In genomic region chr13:21054313-21054712, GRCh38 we compare ENCODE assay signal across 26 cellular contexts. TPM values are rescaled to one million over a fixed set of nuclear protein-coding genes. Genes with fewer than 3 reads are reported as not detected.
DNase-seq lines count a peak whose midpoint lies in the region; ATAC-seq, FAIRE-seq and TF ChIP-seq lines count a peak whose summit lies in the region.
"Had no signal": no experiment of that assay in that cellular context is flagged by ENCODE, and none has a peak within 500 bp of the region (broad histone marks: within the 10 kb centered on the region; RNA-seq: fewer than 3 reads in every experiment).

No MANE protein-coding gene starts in this region.

- in situ Hi-C loops in GM23248 (cut with MboI) = no loop called here

- dilution Hi-C loops in endothelial cell of umbilical vein (cut with MboI; ENCODE audit: extremely low pct_ligation_motif_present, low sequenced_read_pairs) = no loop called here

- no peaks in the 10 kb centered on the region for H3K9me2 ChIP-seq in GM23248 (ENCODE audit: insufficient read depth)

- 78 to 80% methylated on average over 8 of the region's 8 CpGs for WGBS in GM23248 (ENCODE audit: low coverage in 1 of 2, low lambda C conversion rate in 2 of 2, missing lambda C conversion rate in 2 of 2), 2 experiments
- 53 to 55% methylated on average over 8 of the region's 8 CpGs for WGBS in tibial nerve, 2 donors

- H3K27ac ChIP-seq in GM23248 (peak overlapping the region; percentile 79), endothelial cell of umbilical vein (ENCODE audit: insufficient read depth, low read depth, low read length) (peak overlapping the region; percentile 12), muscle layer of colon (ENCODE audit: low read depth, low read length) (no peak overlapping the region), tibial nerve (peak overlapping the region in 3 of 4 donors; percentile 2 to 99 (median 26))
- H3K27ac ChIP-seq: coronary artery, SJSA1 had no signal

- CTCF ChIA-PET in endothelial cell of umbilical vein (lab: Charles Lee) = interaction anchor here (1.0 to 3.5 kb wide), 3 partner anchors 13 to 111 kb away, joined by 3 to 17 read pairs (median 3); no protein-coding TSS in a partner anchor

- H3K9me3 ChIP-seq in GM23248 (ENCODE audit: low read depth) (no peaks in the 10 kb centered on the region), endothelial cell of umbilical vein (replicated peaks; ENCODE audit: control insufficient read depth, insufficient read depth, low read length) (no peaks in the 10 kb centered on the region), muscle layer of colon (ENCODE audit: low read length) (no peaks in the 10 kb centered on the region), tibial nerve (no peaks in the 10 kb centered on the region)
- H3K9me3 ChIP-seq: adrenal gland, SJSA1 had no signal

- POLR2A ChIA-PET in endothelial cell of umbilical vein (lab: Charles Lee) = no interaction called here

- H3K36me3 ChIP-seq in GM23248 (ENCODE audit: low read depth) (peaks cover 12% of the 10 kb centered on the region; the same call in 1 of the 2 replicates), endothelial cell of umbilical vein (ENCODE audit: control insufficient read depth in 2 of 2, extremely low read depth in 1 of 2, insufficient read depth in 2 of 2, low read length in 2 of 2) (peaks cover 0 to 6% of the 10 kb centered on the region in 2 experiments), muscle layer of colon (ENCODE audit: insufficient read depth, low read length) (peaks cover 4% of the 10 kb centered on the region), tibial nerve (no peaks in the 10 kb centered on the region)
- H3K36me3 ChIP-seq: adrenal gland had no signal

- TF ChIP-seq CTCF in endothelial cell of umbilical vein (IDR thresholded peaks at IDR 0.05; ENCODE audit: extremely low read depth in 1 of 2, insufficient read depth in 1 of 2, low read depth in 1 of 2, low read length in 2 of 2) = no peak
- TF ChIP-seq CTCF in tibial nerve (IDR thresholded peaks at IDR 0.05) = no peak

- no peak for FAIRE-seq in endothelial cell of umbilical vein (lab: Jason Lieb, UNC)
- FAIRE-seq: bronchial epithelial cell had no signal

- TF ChIP-seq POLR2A in endothelial cell of umbilical vein (IDR thresholded peaks at IDR 0.05; ENCODE audit: low read depth, low read length) (no peak), tibial nerve (IDR thresholded peaks at IDR 0.05) (no peak)

- no TSS peak for BruUV-seq in endothelial cell of umbilical vein (replicated peaks; lab: Mats Ljungman, UMichigan)

- H3K4me2 ChIP-seq in GM23248 (ENCODE audit: unreplicated experiment) (peak overlapping the region; percentile 55), endothelial cell of umbilical vein (ENCODE audit: insufficient read depth, low read length) (no peak overlapping the region)

- H3K79me2 ChIP-seq in GM23248 (ENCODE audit: insufficient read depth) (peaks cover 100% of the 10 kb centered on the region), endothelial cell of umbilical vein (ENCODE audit: control insufficient read depth, insufficient read depth, low read length) (peaks cover 99% of the 10 kb centered on the region)

- H4K20me1 ChIP-seq in GM23248 (ENCODE audit: insufficient read depth) (peaks cover 56% of the 10 kb centered on the region), endothelial cell of umbilical vein (replicated peaks; ENCODE audit: control insufficient read depth, extremely low read depth, insufficient read depth, low read length) (peaks cover 18% of the 10 kb centered on the region)

- no peaks in the 10 kb centered on the region for H3K9me1 ChIP-seq in endothelial cell of umbilical vein (replicated peaks; ENCODE audit: control insufficient read depth, extremely low read depth, insufficient read depth, low read length)

- no peak for ATAC-seq in GM19351 (IDR thresholded peaks at IDR 0.05; ENCODE audit: unreplicated experiment)
- ATAC-seq: activated T-cell treated with anti-CD3 and anti-CD28 coated beads, Interleukin-2, amount 50 U/mL, for 4 hours; Panc1; T-helper 17 cell had no signal

- DNase-seq in GM23248 = no peak
- no peak for DNase-seq in endothelial cell of umbilical vein (ENCODE audit: low read depth, low spot score)
- no peak for DNase-seq in tibial nerve (ENCODE audit: low spot score in 2 of 2)
- no peak for DNase-seq in SKM-1 treated with dmso at 0.1 percent for 144 hours (lab: John Stamatoyannopoulos, UW; ENCODE audit: unreplicated experiment)
- DNase-seq in activated CD4-positive, alpha-beta T cell treated with anti-CD3 and anti-CD28 coated beads for 48 hours = no peak
- DNase-seq: activated CD4-positive, alpha-beta T cell treated with anti-CD3 and anti-CD28 coated beads for 4 hours; activated T-cell treated with anti-CD3 and anti-CD28 coated beads, Interleukin-2, amount 50 U/mL, for 4 hours; AML-193; GF-D8; Kasumi-1; mammary epithelial cell; naive B cell; NCI-H1694; NCI-H2171 treated with DMSO at 0.1 percent for 48 hours; NCI-H524 treated with DMSO at 0.1 percent for 48 hours; occipital lobe; stimulated activated CD4-positive, alpha-beta T cell treated with anti-CD3 and anti-CD28 coated beads, Interleukin-4, amount 100 ng/mL, for 4 hours; stimulated activated naive CD4-positive, alpha-beta T cell; T-helper 17 cell had no signal

- H3K4me3 ChIP-seq in GM23248 (peak overlapping the region; percentile 50), endothelial cell of umbilical vein (replicated peaks in 1 of 3; ENCODE audit: insufficient read depth in 1 of 3, low read depth in 1 of 3, low read length in 3 of 3) (no peak overlapping the region), muscle layer of colon (ENCODE audit: low read depth in 1 of 2, low read length in 2 of 2) (no peak overlapping the region), tibial nerve (no peak overlapping the region)
- H3K4me3 ChIP-seq: adrenal gland, coronary artery, SJSA1 had no signal

- peak overlapping the region; percentile 61 for H3K9ac ChIP-seq in GM23248
- H3K9ac ChIP-seq in endothelial cell of umbilical vein (replicated peaks; ENCODE audit: extremely low read depth, insufficient read depth, low read length) = no peak overlapping the region
- H3K9ac ChIP-seq in muscle layer of colon (ENCODE audit: low read length) = peak overlapping the region; percentile 4

- intact Hi-C loops in endothelial cell of umbilical vein (cut with micrococcal nuclease) = no loop called here

- no peak for TF ChIP-seq EP300 in tibial nerve (IDR thresholded peaks at IDR 0.05)

- no peaks in the 10 kb centered on the region for H3K27me3 ChIP-seq in GM23248 (replicated peaks; ENCODE audit: insufficient read depth)
- no peaks in the 10 kb centered on the region for H3K27me3 ChIP-seq in endothelial cell of umbilical vein (ENCODE audit: control insufficient read depth in 2 of 2, insufficient read depth in 2 of 2, low read length in 2 of 2)
- no peaks in the 10 kb centered on the region for H3K27me3 ChIP-seq in muscle layer of colon (ENCODE audit: control insufficient read depth in 1 of 2, insufficient read depth in 2 of 2, low read length in 2 of 2)
- H3K27me3 ChIP-seq in tibial nerve = no peaks in the 10 kb centered on the region
- H3K27me3 ChIP-seq: adrenal gland, SJSA1 had no signal

- no peak overlapping the region for H2AFZ ChIP-seq in GM23248
- H2AFZ ChIP-seq in endothelial cell of umbilical vein (ENCODE audit: low read depth, low read length) = no peak overlapping the region

- H3F3A ChIP-seq in GM23248 (ENCODE audit: insufficient read depth) = peaks cover 50% of the 10 kb centered on the region

- H3K4me1 ChIP-seq in GM23248 (ENCODE audit: insufficient read depth) = peaks cover 55% of the 10 kb centered on the region
- peaks cover 65% of the 10 kb centered on the region for H3K4me1 ChIP-seq in endothelial cell of umbilical vein (ENCODE audit: control insufficient read depth, extremely low read depth, insufficient read depth, low read length)
- peaks cover 60% of the 10 kb centered on the region for H3K4me1 ChIP-seq in muscle layer of colon (ENCODE audit: insufficient read depth, low read length)
- H3K4me1 ChIP-seq in tibial nerve = peaks cover 0 to 97% (median 26%) of the 10 kb centered on the region in 4 donors

TF ChIP-seq in endothelial cell of umbilical vein, 7 proteins besides CTCF, POLR2A, EP300 and RAD21:
- TF ChIP-seq EZH2 (IDR thresholded peaks at IDR 0.05; ENCODE audit: borderline replicate concordance, low read depth, low read length, severe bottlenecking) (no peak), GATA2 (IDR thresholded peaks at IDR 0.05; ENCODE audit: insufficient read depth, insufficient read length, low read depth, low read length) (no peak), FOS (IDR thresholded peaks at IDR 0.05; ENCODE audit: borderline replicate concordance, insufficient read depth, low read length) (no peak), MAX (IDR thresholded peaks at IDR 0.05; ENCODE audit: insufficient read depth, insufficient read length) (no peak), MYC (IDR thresholded peaks at IDR 0.05; ENCODE audit: low read depth, low read length) (no peak), JUN (IDR thresholded peaks at IDR 0.05; ENCODE audit: borderline replicate concordance, insufficient read depth, insufficient read length, low read depth) (no peak)

RNA-seq across cellular contexts. Expression of gene LATS2, which starts 7.1 kb away (rescaled TPM):
- total RNA-seq in GM23248 (2014; rRNA removed; shearing (Covaris generic)) = 23.0 and 28.5 TPM in 2 replicates
- polyA plus RNA-seq in GM23248 (2016; fragmentation: Nextera tagmentation; extraction: Ambion mirVana) (10.6 and 11.8 TPM in 2 replicates), endothelial cell of umbilical vein (25.4 and 33.5 TPM in 2 replicates)
- total RNA-seq in endothelial cell of umbilical vein (65.7 and 67.6 TPM in 2 replicates), tibial nerve (10 to 100 TPM; 40.2 to 49.4 (median 42.3) TPM)
- polyA plus RNA-seq in endothelial cell of umbilical vein (2011; cell fraction: cytosol; rRNA removed) = 27.0 and 33.0 TPM in 2 replicates
- polyA plus RNA-seq in endothelial cell of umbilical vein (2011; cell fraction: nucleus; rRNA removed) = 42.0 and 42.2 TPM in 2 replicates
- polyA plus RNA-seq in endothelial cell of umbilical vein (2012) = 48.9 and 49.6 TPM in 2 replicates
- polyA minus RNA-seq in endothelial cell of umbilical vein = 44.9 and 45.7 TPM in 2 replicates
- 17.7 TPM for polyA minus RNA-seq in endothelial cell of umbilical vein (2011; cell fraction: cytosol; rRNA and poly(A)+ RNA removed)
- 33.7 and 49.2 TPM in 2 replicates for polyA minus RNA-seq in endothelial cell of umbilical vein (2011; cell fraction: nucleus; rRNA and poly(A)+ RNA removed)
